1 cellular context compared by ENCODE assay signal in genomic region chr1:9942939-9943807, GRCh38.
TF ChIP-seq lines count a peak whose summit lies in the region.

TSS of gene LZIC (minus strand) at chr1:9943391. CDS start at chr1:9936619, 6,772 bp downstream.
TSS of gene NMNAT1 (plus strand) at chr1:9943475. CDS start at chr1:9972074, 28,599 bp downstream.

TF ChIP-seq in K562, 482 proteins besides CTCF, POLR2A, EP300 and RAD21 (continued from another document and continues in another):
- TF ChIP-seq HMBOX1 (IDR thresholded peaks at IDR 0.05), result no peak
- TF ChIP-seq, protein P1, sequence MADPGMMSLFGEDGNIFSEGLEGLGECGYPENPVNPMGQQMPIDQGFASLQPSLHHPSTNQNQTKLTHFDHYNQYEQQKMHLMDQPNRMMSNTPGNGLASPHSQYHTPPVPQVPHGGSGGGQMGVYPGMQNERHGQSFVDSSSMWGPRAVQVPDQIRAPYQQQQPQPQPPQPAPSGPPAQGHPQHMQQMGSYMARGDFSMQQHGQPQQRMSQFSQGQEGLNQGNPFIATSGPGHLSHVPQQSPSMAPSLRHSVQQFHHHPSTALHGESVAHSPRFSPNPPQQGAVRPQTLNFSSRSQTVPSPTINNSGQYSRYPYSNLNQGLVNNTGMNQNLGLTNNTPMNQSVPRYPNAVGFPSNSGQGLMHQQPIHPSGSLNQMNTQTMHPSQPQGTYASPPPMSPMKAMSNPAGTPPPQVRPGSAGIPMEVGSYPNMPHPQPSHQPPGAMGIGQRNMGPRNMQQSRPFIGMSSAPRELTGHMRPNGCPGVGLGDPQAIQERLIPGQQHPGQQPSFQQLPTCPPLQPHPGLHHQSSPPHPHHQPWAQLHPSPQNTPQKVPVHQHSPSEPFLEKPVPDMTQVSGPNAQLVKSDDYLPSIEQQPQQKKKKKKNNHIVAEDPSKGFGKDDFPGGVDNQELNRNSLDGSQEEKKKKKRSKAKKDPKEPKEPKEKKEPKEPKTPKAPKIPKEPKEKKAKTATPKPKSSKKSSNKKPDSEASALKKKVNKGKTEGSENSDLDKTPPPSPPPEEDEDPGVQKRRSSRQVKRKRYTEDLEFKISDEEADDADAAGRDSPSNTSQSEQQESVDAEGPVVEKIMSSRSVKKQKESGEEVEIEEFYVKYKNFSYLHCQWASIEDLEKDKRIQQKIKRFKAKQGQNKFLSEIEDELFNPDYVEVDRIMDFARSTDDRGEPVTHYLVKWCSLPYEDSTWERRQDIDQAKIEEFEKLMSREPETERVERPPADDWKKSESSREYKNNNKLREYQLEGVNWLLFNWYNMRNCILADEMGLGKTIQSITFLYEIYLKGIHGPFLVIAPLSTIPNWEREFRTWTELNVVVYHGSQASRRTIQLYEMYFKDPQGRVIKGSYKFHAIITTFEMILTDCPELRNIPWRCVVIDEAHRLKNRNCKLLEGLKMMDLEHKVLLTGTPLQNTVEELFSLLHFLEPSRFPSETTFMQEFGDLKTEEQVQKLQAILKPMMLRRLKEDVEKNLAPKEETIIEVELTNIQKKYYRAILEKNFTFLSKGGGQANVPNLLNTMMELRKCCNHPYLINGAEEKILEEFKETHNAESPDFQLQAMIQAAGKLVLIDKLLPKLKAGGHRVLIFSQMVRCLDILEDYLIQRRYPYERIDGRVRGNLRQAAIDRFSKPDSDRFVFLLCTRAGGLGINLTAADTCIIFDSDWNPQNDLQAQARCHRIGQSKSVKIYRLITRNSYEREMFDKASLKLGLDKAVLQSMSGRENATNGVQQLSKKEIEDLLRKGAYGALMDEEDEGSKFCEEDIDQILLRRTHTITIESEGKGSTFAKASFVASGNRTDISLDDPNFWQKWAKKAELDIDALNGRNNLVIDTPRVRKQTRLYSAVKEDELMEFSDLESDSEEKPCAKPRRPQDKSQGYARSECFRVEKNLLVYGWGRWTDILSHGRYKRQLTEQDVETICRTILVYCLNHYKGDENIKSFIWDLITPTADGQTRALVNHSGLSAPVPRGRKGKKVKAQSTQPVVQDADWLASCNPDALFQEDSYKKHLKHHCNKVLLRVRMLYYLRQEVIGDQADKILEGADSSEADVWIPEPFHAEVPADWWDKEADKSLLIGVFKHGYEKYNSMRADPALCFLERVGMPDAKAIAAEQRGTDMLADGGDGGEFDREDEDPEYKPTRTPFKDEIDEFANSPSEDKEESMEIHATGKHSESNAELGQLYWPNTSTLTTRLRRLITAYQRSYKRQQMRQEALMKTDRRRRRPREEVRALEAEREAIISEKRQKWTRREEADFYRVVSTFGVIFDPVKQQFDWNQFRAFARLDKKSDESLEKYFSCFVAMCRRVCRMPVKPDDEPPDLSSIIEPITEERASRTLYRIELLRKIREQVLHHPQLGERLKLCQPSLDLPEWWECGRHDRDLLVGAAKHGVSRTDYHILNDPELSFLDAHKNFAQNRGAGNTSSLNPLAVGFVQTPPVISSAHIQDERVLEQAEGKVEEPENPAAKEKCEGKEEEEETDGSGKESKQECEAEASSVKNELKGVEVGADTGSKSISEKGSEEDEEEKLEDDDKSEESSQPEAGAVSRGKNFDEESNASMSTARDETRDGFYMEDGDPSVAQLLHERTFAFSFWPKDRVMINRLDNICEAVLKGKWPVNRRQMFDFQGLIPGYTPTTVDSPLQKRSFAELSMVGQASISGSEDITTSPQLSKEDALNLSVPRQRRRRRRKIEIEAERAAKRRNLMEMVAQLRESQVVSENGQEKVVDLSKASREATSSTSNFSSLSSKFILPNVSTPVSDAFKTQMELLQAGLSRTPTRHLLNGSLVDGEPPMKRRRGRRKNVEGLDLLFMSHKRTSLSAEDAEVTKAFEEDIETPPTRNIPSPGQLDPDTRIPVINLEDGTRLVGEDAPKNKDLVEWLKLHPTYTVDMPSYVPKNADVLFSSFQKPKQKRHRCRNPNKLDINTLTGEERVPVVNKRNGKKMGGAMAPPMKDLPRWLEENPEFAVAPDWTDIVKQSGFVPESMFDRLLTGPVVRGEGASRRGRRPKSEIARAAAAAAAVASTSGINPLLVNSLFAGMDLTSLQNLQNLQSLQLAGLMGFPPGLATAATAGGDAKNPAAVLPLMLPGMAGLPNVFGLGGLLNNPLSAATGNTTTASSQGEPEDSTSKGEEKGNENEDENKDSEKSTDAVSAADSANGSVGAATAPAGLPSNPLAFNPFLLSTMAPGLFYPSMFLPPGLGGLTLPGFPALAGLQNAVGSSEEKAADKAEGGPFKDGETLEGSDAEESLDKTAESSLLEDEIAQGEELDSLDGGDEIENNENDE (IDR thresholded peaks at IDR 0.05; ENCODE audit: low read depth, low read length), result peak; percentile 76
- TF ChIP-seq SOX6 (IDR thresholded peaks at IDR 0.05), result peak; percentile 71; the same call in 1 of the 2 replicates
- no peak for TF ChIP-seq STAG1 (CRISPR knock-in tag; IDR thresholded peaks at IDR 0.05; ENCODE audit: borderline replicate concordance)
- TF ChIP-seq PTTG1 (tag; IDR thresholded peaks at IDR 0.05; ENCODE audit: low read depth), result no peak
- peak; percentile 65; the same call in 1 of the 2 replicates for TF ChIP-seq JUN (IDR thresholded peaks at IDR 0.05; ENCODE audit: borderline replicate concordance, low read depth, low read length)
- 0 out of 2 replicates have a peak, but pooled peaks have one; percentile 71 for TF ChIP-seq JUN (CRISPR knock-in tag; IDR thresholded peaks at IDR 0.05; ENCODE audit: borderline replicate concordance)
- no peak for TF ChIP-seq STAT5A (IDR thresholded peaks at IDR 0.05; ENCODE audit: borderline replicate concordance, low read length)
- TF ChIP-seq ZNF263 (CRISPR knock-in tag; IDR thresholded peaks at IDR 0.05; ENCODE audit: borderline replicate concordance), result peak; percentile 76
- no peak for TF ChIP-seq HMG20A (CRISPR knock-in tag; conservative IDR thresholded peaks at IDR 0.05)
- TF ChIP-seq ATF6 (CRISPR knock-in tag; IDR thresholded peaks at IDR 0.05), result peak; percentile 86
- TF ChIP-seq, protein P2, sequence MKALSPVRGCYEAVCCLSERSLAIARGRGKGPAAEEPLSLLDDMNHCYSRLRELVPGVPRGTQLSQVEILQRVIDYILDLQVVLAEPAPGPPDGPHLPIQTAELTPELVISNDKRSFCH (CRISPR knock-in tag; IDR thresholded peaks at IDR 0.05), result no peak
- TF ChIP-seq, protein P2 (tag; IDR thresholded peaks at IDR 0.05), result peak; percentile 66; the same call in 1 of the 2 replicates
- TF ChIP-seq BCOR (IDR thresholded peaks at IDR 0.05), result peak; percentile 67
- peak; percentile 79 for TF ChIP-seq PCBP1 (IDR thresholded peaks at IDR 0.05; ENCODE audit: low read depth, low read length, poor library complexity, severe bottlenecking)
- peak; percentile 67 for TF ChIP-seq LEF1 (IDR thresholded peaks at IDR 0.05)
- TF ChIP-seq SRSF3 (IDR thresholded peaks at IDR 0.05; ENCODE audit: insufficient read depth, low read length), result no peak
- TF ChIP-seq PRMT5 (CRISPR knock-in tag; IDR thresholded peaks at IDR 0.05), result no peak
- TF ChIP-seq NCOA1 (IDR thresholded peaks at IDR 0.05; ENCODE audit: low read depth), result peak; percentile 99
- 0 out of 2 replicates have a peak, but pooled peaks have one; percentile 12 for TF ChIP-seq TARDBP (IDR thresholded peaks at IDR 0.05)
- peak; percentile 98 for TF ChIP-seq PHF8 (IDR thresholded peaks at IDR 0.05; ENCODE audit: borderline replicate concordance, low read length)
- peak; percentile 79 for TF ChIP-seq ZNF197 (CRISPR knock-in tag; IDR thresholded peaks at IDR 0.05; ENCODE audit: low read depth)
- no peak for TF ChIP-seq SFPQ (IDR thresholded peaks at IDR 0.05; ENCODE audit: low read depth, low read length)
- no peak for TF ChIP-seq KLF16 (IDR thresholded peaks at IDR 0.05)
- TF ChIP-seq, protein P3, sequence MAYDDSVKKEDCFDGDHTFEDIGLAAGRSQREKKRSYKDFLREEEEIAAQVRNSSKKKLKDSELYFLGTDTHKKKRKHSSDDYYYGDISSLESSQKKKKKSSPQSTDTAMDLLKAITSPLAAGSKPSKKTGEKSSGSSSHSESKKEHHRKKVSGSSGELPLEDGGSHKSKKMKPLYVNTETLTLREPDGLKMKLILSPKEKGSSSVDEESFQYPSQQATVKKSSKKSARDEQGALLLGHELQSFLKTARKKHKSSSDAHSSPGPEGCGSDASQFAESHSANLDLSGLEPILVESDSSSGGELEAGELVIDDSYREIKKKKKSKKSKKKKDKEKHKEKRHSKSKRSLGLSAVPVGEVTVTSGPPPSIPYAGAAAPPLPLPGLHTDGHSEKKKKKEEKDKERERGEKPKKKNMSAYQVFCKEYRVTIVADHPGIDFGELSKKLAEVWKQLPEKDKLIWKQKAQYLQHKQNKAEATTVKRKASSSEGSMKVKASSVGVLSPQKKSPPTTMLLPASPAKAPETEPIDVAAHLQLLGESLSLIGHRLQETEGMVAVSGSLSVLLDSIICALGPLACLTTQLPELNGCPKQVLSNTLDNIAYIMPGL (CRISPR knock-in tag; IDR thresholded peaks at IDR 0.05), result 0 out of 2 replicates have a peak, but pooled peaks have one; percentile 20
- TF ChIP-seq ZNF778 (CRISPR knock-in tag; IDR thresholded peaks at IDR 0.05), result no peak
- TF ChIP-seq PHTF2 (CRISPR knock-in tag; IDR thresholded peaks at IDR 0.05), result 0 out of 2 replicates have a peak, but pooled peaks have one; percentile 32
- TF ChIP-seq FOXA3 (CRISPR knock-in tag; conservative IDR thresholded peaks at IDR 0.05 in 1 of 2, IDR thresholded peaks at IDR 0.05 in 1 of 2), result no peak; a peak in 1 of 4 replicates
- TF ChIP-seq, protein P4, sequence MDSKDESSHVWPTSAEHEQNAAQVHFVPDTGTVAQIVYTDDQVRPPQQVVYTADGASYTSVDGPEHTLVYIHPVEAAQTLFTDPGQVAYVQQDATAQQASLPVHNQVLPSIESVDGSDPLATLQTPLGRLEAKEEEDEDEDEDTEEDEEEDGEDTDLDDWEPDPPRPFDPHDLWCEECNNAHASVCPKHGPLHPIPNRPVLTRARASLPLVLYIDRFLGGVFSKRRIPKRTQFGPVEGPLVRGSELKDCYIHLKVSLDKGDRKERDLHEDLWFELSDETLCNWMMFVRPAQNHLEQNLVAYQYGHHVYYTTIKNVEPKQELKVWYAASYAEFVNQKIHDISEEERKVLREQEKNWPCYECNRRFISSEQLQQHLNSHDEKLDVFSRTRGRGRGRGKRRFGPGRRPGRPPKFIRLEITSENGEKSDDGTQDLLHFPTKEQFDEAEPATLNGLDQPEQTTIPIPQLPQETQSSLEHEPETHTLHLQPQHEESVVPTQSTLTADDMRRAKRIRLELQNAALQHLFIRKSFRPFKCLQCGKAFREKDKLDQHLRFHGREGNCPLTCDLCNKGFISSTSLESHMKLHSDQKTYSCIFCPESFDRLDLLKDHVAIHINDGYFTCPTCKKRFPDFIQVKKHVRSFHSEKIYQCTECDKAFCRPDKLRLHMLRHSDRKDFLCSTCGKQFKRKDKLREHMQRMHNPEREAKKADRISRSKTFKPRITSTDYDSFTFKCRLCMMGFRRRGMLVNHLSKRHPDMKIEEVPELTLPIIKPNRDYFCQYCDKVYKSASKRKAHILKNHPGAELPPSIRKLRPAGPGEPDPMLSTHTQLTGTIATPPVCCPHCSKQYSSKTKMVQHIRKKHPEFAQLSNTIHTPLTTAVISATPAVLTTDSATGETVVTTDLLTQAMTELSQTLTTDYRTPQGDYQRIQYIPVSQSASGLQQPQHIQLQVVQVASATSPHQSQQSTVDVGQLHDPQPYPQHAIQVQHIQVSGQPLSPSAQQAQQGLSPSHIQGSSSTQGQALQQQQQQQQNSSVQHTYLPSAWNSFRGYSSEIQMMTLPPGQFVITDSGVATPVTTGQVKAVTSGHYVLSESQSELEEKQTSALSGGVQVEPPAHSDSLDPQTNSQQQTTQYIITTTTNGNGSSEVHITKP (IDR thresholded peaks at IDR 0.05; ENCODE audit: partially characterized antibody), result peak; percentile 64
- peak; percentile 78 for TF ChIP-seq ZNF232 (CRISPR knock-in tag; IDR thresholded peaks at IDR 0.05)
- no peak for TF ChIP-seq NELFE (IDR thresholded peaks at IDR 0.05; ENCODE audit: insufficient read depth, insufficient read length)
- no peak for TF ChIP-seq SMARCC2 (IDR thresholded peaks at IDR 0.05; ENCODE audit: low read depth)
- peak; percentile 97 for TF ChIP-seq KAT7 (CRISPR knock-in tag; IDR thresholded peaks at IDR 0.05; ENCODE audit: borderline replicate concordance)
- TF ChIP-seq PHF21A (IDR thresholded peaks at IDR 0.05; ENCODE audit: borderline replicate concordance, low read depth), result peak; percentile 63; the same call in 1 of the 2 replicates
- TF ChIP-seq TAF7 (tag; IDR thresholded peaks at IDR 0.05), result peak; percentile 94
- peak; percentile 28 for TF ChIP-seq HDAC3 (IDR thresholded peaks at IDR 0.05; ENCODE audit: borderline replicate concordance, partially characterized antibody)
- TF ChIP-seq SNIP1 (IDR thresholded peaks at IDR 0.05; ENCODE audit: low read depth), result no peak
- 0 out of 2 replicates have a peak, but pooled peaks have one; percentile 32 for TF ChIP-seq NFE2 (IDR thresholded peaks at IDR 0.05; ENCODE audit: low read depth)
- TF ChIP-seq GTF2E2 (tag; IDR thresholded peaks at IDR 0.05), result 0 out of 2 replicates have a peak, but pooled peaks have one; percentile 21
